ENCODE assay signal across 22 cellular contexts in the genomic region with DNA sequence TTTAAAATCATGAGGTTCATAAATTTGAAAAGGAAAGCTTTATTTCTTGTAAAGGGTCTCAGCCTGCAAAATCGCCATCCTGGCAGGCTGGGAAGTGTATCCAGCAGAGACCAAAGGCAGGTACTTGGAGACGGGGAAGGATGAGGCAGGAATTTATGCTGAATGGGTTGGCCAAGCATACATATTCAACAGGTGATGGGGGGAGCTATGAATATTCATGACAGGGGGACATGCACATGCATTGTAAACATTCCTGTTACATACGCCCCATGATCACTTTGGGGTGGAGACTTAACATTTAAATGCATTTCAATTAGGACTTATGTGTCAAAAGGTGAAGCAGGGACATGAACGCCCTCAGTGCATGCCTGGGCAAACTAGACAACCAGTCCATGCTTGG. TPM values are rescaled to one million over a fixed set of nuclear protein-coding genes. Genes with fewer than 3 reads are reported as not detected.
"Had no signal": no experiment of that assay in that cellular context is flagged by ENCODE, and none has a peak within 500 bp of the region (broad histone marks: within the 10 kb centered on the region; RNA-seq: fewer than 3 reads in every experiment).

No MANE protein-coding gene starts in this region.

- H3K27ac Mint-ChIP-seq: activated B cell treated with CpG ODN at 0.5 μM for 24 hours; activated CD8-positive, alpha-beta T cell treated with anti-CD3 and anti-CD28 coated beads for 36 hours; activated naive CD8-positive, alpha-beta T cell treated with anti-CD3 and anti-CD28 coated beads, Interleukin-2, amount 10 ng/mL, durations not matched to agents 7 days and 5 days; activated T-helper 17 cell treated with anti-CD3 and anti-CD28 coated beads, Interleukin-2, amount 50 U/mL, for 72 hours; T-cell had no signal

- H3K27ac ChIP-seq: body of pancreas, esophagus squamous epithelium, left ventricle myocardium inferior, pancreas, tibial artery, uterus had no signal

- H3K27me3 ChIP-seq: body of pancreas, esophagus squamous epithelium, pancreas, tibial artery, uterus had no signal

- H3K4me1 Mint-ChIP-seq: activated B cell treated with CpG ODN at 0.5 μM for 24 hours had no signal

- ATAC-seq: activated CD8-positive, alpha-beta T cell treated with anti-CD3 and anti-CD28 coated beads for 36 hours; activated T-helper 17 cell treated with anti-CD3 and anti-CD28 coated beads, Interleukin-2, amount 50 U/mL, for 72 hours; body of pancreas; pancreas; T-cell had no signal

- DNase-seq: activated B cell treated with CpG ODN at 0.5 μM for 24 hours; activated CD4-positive, alpha-beta T cell treated with anti-CD3 and anti-CD28 coated beads for 4 hours; activated CD8-positive, alpha-beta T cell treated with anti-CD3 and anti-CD28 coated beads for 36 hours; activated naive CD4-positive, alpha-beta T cell; activated naive CD8-positive, alpha-beta T cell treated with anti-CD3 and anti-CD28 coated beads, Interleukin-2, amount 10 ng/mL, durations not matched to agents 7 days and 5 days; activated T-cell treated with anti-CD3 and anti-CD28 coated beads, Interleukin-2, amount 50 U/mL, for 1 hour; body of pancreas; dermis blood vessel endothelial cell; effector memory CD4-positive, alpha-beta T cell; esophagus squamous epithelium; left ventricle myocardium inferior; mammary epithelial cell; pancreas; stimulated activated CD4-positive, alpha-beta T cell treated with anti-CD3 and anti-CD28 coated beads, Interleukin-12 subunit alpha, Interleukin-12 subunit beta, amount 100 ng/mL, for 4 hours; stimulated activated CD4-positive, alpha-beta T cell treated with anti-CD3 and anti-CD28 coated beads, Interleukin-1b, Interleukin-23, amount 100 ng/mL, for 48 hours; stimulated activated CD8-positive, alpha-beta memory T cell treated with anti-CD3 and anti-CD28 coated beads, Interleukin-4, amount 100 ng/mL, for 48 hours; stimulated activated naive CD4-positive, alpha-beta T cell treated with Interleukin-2 at 50 U/mL for 16 hours; T-cell; uterus had no signal

- H3K9me3 Mint-ChIP-seq: activated B cell treated with CpG ODN at 0.5 μM for 24 hours; activated CD8-positive, alpha-beta T cell treated with anti-CD3 and anti-CD28 coated beads for 36 hours; activated naive CD8-positive, alpha-beta T cell treated with anti-CD3 and anti-CD28 coated beads, Interleukin-2, amount 10 ng/mL, durations not matched to agents 7 days and 5 days; activated T-helper 17 cell treated with anti-CD3 and anti-CD28 coated beads, Interleukin-2, amount 50 U/mL, for 72 hours; T-cell had no signal

- H3K9me3 ChIP-seq: body of pancreas, esophagus squamous epithelium, left ventricle myocardium inferior, pancreas, tibial artery, uterus had no signal

- H3K36me3 ChIP-seq: pancreas, uterus had no signal

- H3K4me3 Mint-ChIP-seq: activated B cell treated with CpG ODN at 0.5 μM for 24 hours; activated CD8-positive, alpha-beta T cell treated with anti-CD3 and anti-CD28 coated beads for 36 hours; activated naive CD8-positive, alpha-beta T cell treated with anti-CD3 and anti-CD28 coated beads, Interleukin-2, amount 10 ng/mL, durations not matched to agents 7 days and 5 days; activated T-helper 17 cell treated with anti-CD3 and anti-CD28 coated beads, Interleukin-2, amount 50 U/mL, for 72 hours; T-cell had no signal

- FAIRE-seq: pancreas had no signal

- H3K4me1 ChIP-seq: body of pancreas, esophagus squamous epithelium, left ventricle myocardium inferior, pancreas, tibial artery, uterus had no signal

- H3K27me3 Mint-ChIP-seq: activated B cell treated with CpG ODN at 0.5 μM for 24 hours; activated CD8-positive, alpha-beta T cell treated with anti-CD3 and anti-CD28 coated beads for 36 hours; activated naive CD8-positive, alpha-beta T cell treated with anti-CD3 and anti-CD28 coated beads, Interleukin-2, amount 10 ng/mL, durations not matched to agents 7 days and 5 days; activated T-helper 17 cell treated with anti-CD3 and anti-CD28 coated beads, Interleukin-2, amount 50 U/mL, for 72 hours; T-cell had no signal

- H3K4me3 ChIP-seq: body of pancreas, esophagus squamous epithelium, left ventricle myocardium inferior, pancreas, tibial artery, uterus had no signal

RNA-seq across cellular contexts. Expression of a gene that starts 9.8 kb away (rescaled TPM):
- total RNA-seq: cardiac septum had no signal
